ENCODE assay signal across 18 cellular contexts in the genomic region with DNA sequence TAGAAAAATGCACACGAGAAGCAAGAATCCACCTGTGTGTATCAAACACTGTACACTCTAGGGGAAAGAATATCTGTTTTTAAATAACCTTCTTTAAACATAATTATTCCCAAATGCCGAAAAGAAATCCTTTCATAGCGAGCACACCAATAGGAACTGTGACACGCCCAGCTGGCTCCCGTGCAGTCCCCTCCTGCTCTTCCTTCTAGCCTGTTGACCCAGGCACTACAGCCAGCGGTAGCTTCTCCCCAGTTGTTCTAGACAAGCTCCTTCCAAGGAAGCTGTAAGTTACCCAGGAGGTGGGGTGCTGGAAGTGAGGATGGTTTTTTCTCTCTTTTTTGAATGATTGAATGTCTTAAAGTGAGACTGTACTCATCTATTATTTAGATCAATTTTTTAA.
"Had no signal": no experiment of that assay in that cellular context is flagged by ENCODE, and none has a peak within 500 bp of the region (broad histone marks: within the 10 kb centered on the region; RNA-seq: fewer than 3 reads in every experiment).

No MANE protein-coding gene starts in this region.

- H3K4me1 ChIP-seq: esophagus muscularis mucosa, foreskin keratinocyte, heart left ventricle, right atrium auricular region had no signal

- H3K4me3 Mint-ChIP-seq: central memory CD8-positive, alpha-beta T cell; immature natural killer cell; naive thymus-derived CD8-positive, alpha-beta T cell; neural crest cell had no signal

- H3K9me3 Mint-ChIP-seq: central memory CD8-positive, alpha-beta T cell; immature natural killer cell; naive thymus-derived CD8-positive, alpha-beta T cell; neural crest cell had no signal

- DNase-seq: cortex of kidney; dorsolateral prefrontal cortex; effector CD8-positive, alpha-beta T cell; foreskin keratinocyte; heart left ventricle; hypothalamus; immature natural killer cell; naive thymus-derived CD8-positive, alpha-beta T cell; ovary; small intestine; stimulated activated CD4-positive, alpha-beta T cell treated with anti-CD3 and anti-CD28 coated beads, Interleukin-12 subunit alpha, Interleukin-12 subunit beta, amount 100 ng/mL, for 4 hours; stimulated activated naive CD4-positive, alpha-beta T cell treated with Interleukin-2 at 50 U/mL for 16 hours; trophoblast cell had no signal

- H3K4me3 ChIP-seq: dorsolateral prefrontal cortex, esophagus muscularis mucosa, heart left ventricle, ovary, right atrium auricular region had no signal

- H3K36me3 Mint-ChIP-seq: immature natural killer cell; naive thymus-derived CD8-positive, alpha-beta T cell had no signal

- H3K4me1 Mint-ChIP-seq: central memory CD8-positive, alpha-beta T cell; neural crest cell had no signal

- H3K27me3 ChIP-seq: dorsolateral prefrontal cortex, esophagus muscularis mucosa, foreskin keratinocyte, heart left ventricle, ovary, right atrium auricular region had no signal

- H3K27ac ChIP-seq: dorsolateral prefrontal cortex, epithelial cell of prostate, esophagus muscularis mucosa, foreskin keratinocyte, heart left ventricle, ovary, right atrium auricular region had no signal

- H3K36me3 ChIP-seq: esophagus muscularis mucosa, heart left ventricle, ovary, right atrium auricular region had no signal

- H3K9me3 ChIP-seq: esophagus muscularis mucosa, heart left ventricle, ovary, right atrium auricular region had no signal

- ATAC-seq: foreskin keratinocyte; heart left ventricle; naive thymus-derived CD8-positive, alpha-beta T cell had no signal

- H3K27ac Mint-ChIP-seq: immature natural killer cell had no signal

- H3K27me3 Mint-ChIP-seq: central memory CD8-positive, alpha-beta T cell had no signal
